ENCODE assay signal across 10 cellular contexts in genomic region chr16:2033912-2034694, GRCh38. TPM values are rescaled to one million over a fixed set of nuclear protein-coding genes. Genes with fewer than 3 reads are reported as not detected.
DNase-seq lines count a peak whose midpoint lies in the region; ATAC-seq and TF ChIP-seq lines count a peak whose summit lies in the region.
"Not testable (repeated sequence)": the region's sequence is repeated elsewhere in the genome, so short reads cannot be mapped to it uniquely, and the experiment has no call there.
"Had no signal": no experiment of that assay in that cellular context is flagged by ENCODE, and none has a peak within 500 bp of the region (broad histone marks: within the 10 kb centered on the region; RNA-seq: fewer than 3 reads in every experiment).

No MANE protein-coding gene starts in this region.

- not testable (repeated sequence) for H3K36me3 Mint-ChIP-seq in WTC11; osteocyte (ENCODE audit: unreplicated experiment)

- H3K36me3 ChIP-seq in A673 (ENCODE audit: insufficient read depth, low read length, poor library complexity, severe bottlenecking); mammary epithelial cell (ENCODE audit: insufficient read depth, low read length); stomach smooth muscle (ENCODE audit: control insufficient read depth in 2 of 2, insufficient read depth in 2 of 2, low read length in 2 of 2): not testable (repeated sequence)
- H3K36me3 ChIP-seq in fibroblast of lung (ENCODE audit: control insufficient read depth, insufficient read depth, low read length), result peaks cover 23% of the 10 kb centered on the region

- in situ Hi-C loops in mammary epithelial cell (cut with MboI; ENCODE audit: low sequenced_read_pairs in 2 of 2), result not testable (repeated sequence)

- H3K27me3 Mint-ChIP-seq in WTC11 (ENCODE audit: low read depth); osteocyte (ENCODE audit: unreplicated experiment): not testable (repeated sequence)

- H3K27me3 ChIP-seq in A673 (replicated peaks; ENCODE audit: insufficient read depth, low read depth, low read length, poor library complexity); mammary epithelial cell (ENCODE audit: insufficient read depth, low read length); fibroblast of lung (ENCODE audit: control insufficient read depth, insufficient read depth, low read length); stomach smooth muscle (ENCODE audit: control insufficient read depth in 1 of 2, insufficient read depth in 2 of 2, low read length in 2 of 2): not testable (repeated sequence)

- not testable (repeated sequence) for H3K9ac ChIP-seq in mammary epithelial cell (ENCODE audit: insufficient read depth, low read length)
- H3K9ac ChIP-seq in fibroblast of lung (ENCODE audit: insufficient read depth, low read length) (peak overlapping the region; percentile 80), stomach smooth muscle (ENCODE audit: low read length in 2 of 2) (peak overlapping the region; percentile 58)

- not testable (repeated sequence) for H4K20me1 ChIP-seq in mammary epithelial cell (ENCODE audit: insufficient read depth, low read length); fibroblast of lung (ENCODE audit: control insufficient read depth, extremely low read depth, insufficient read depth, low read length)

- WGBS in mammary epithelial cell (ENCODE audit: low coverage, missing lambda C conversion rate), result 30% methylated on average over 2 of the region's 32 CpGs

- not testable (repeated sequence) for ATAC-seq in WTC11
- peak; percentile 2 for ATAC-seq in left lobe of liver

- H3K4me3 Mint-ChIP-seq in WTC11, result not testable (repeated sequence)
- H3K4me3 Mint-ChIP-seq in osteocyte (ENCODE audit: unreplicated experiment), result peak overlapping the region; percentile 60

- not testable (repeated sequence) for BruUV-seq in A673 (replicated peaks; lab: Mats Ljungman, UMichigan); mammary epithelial cell (replicated peaks; lab: Mats Ljungman, UMichigan)

- H3K4me2 ChIP-seq in mammary epithelial cell (ENCODE audit: insufficient read depth, low read depth, low read length) (peak overlapping the region; percentile 75), fibroblast of lung (ENCODE audit: extremely low read depth, insufficient read depth, low read length) (peak overlapping the region; percentile 93)

- not testable (repeated sequence) for TF ChIP-seq CTCF in A673 (conservative IDR thresholded peaks at IDR 0.05; ENCODE audit: low read depth, low read length); WTC11 (IDR thresholded peaks at IDR 0.05); mammary epithelial cell (conservative IDR thresholded peaks at IDR 0.05 in 1 of 2, IDR thresholded peaks at IDR 0.05 in 1 of 2; ENCODE audit: extremely low read depth in 1 of 2, insufficient read depth in 1 of 2, low read depth in 1 of 2, low read length in 2 of 2); fibroblast of lung (conservative IDR thresholded peaks at IDR 0.05 in 1 of 2, IDR thresholded peaks at IDR 0.05 in 1 of 2; ENCODE audit: low read depth in 1 of 2, low read length in 2 of 2); osteocyte (IDR thresholded peaks at IDR 0.05)

- H3K4me1 Mint-ChIP-seq in WTC11, result not testable (repeated sequence)
- H3K4me1 Mint-ChIP-seq in osteocyte (ENCODE audit: unreplicated experiment), result peaks cover 79% of the 10 kb centered on the region

- H2AFZ ChIP-seq in mammary epithelial cell (ENCODE audit: low read depth, low read length), result peak overlapping the region; percentile 88
- H2AFZ ChIP-seq in fibroblast of lung (ENCODE audit: low read length), result not testable (repeated sequence)

- not testable (repeated sequence) for H3K9me3 ChIP-seq in A673 (ENCODE audit: low read depth, low read length, poor library complexity, severe bottlenecking); mammary epithelial cell (replicated peaks; ENCODE audit: insufficient read depth, low read length); fibroblast of lung (ENCODE audit: control insufficient read depth, insufficient read depth, low read depth, low read length); stomach smooth muscle (ENCODE audit: control insufficient read depth in 2 of 2, low read length in 2 of 2)

- dilution Hi-C loops in mammary epithelial cell (cut with HindIII; ENCODE audit: low sequenced_read_pairs), result loop anchor here (10.0 kb wide), 2 partner anchors 391 to 471 kb away; partner anchors contain the start of gene CCNF

- H3K4me1 ChIP-seq in A673 (ENCODE audit: insufficient read depth, low read length, poor library complexity, severe bottlenecking) (peaks cover 42% of the 10 kb centered on the region), mammary epithelial cell (ENCODE audit: insufficient read depth, low read length) (peaks cover 28% of the 10 kb centered on the region), fibroblast of lung (ENCODE audit: control insufficient read depth, extremely low read depth, insufficient read depth, low read length) (peaks cover 46% of the 10 kb centered on the region), stomach smooth muscle (ENCODE audit: control insufficient read depth, insufficient read depth, low read length) (peaks cover 66% of the 10 kb centered on the region)

- CTCF ChIA-PET in A673 (lab: Charles Lee); mammary epithelial cell (lab: Charles Lee; ENCODE audit: low non-redundant PET): not testable (repeated sequence)
- CTCF ChIA-PET in WTC11 (lab: Charles Lee), result interaction anchor here (0.7 to 1.1 kb wide), 4 partner anchors 11 to 118 kb away, joined by 3 to 13 read pairs (median 4); partner anchors contain the start of gene NPW

- intact Hi-C loops in A673 (cut with micrococcal nuclease; ENCODE audit: unreplicated experiment), result not testable (repeated sequence)
- intact Hi-C loops in mammary epithelial cell (cut with micrococcal nuclease), result loop anchor here (2.0 kb wide), 1 partner anchor 13 kb away; the partner anchor contains the start of genes NTHL1 and TSC2

- POLR2A ChIA-PET in A673 (lab: Charles Lee; ENCODE audit: low non-redundant PET), result interaction anchor here (0.5 kb wide), 1 partner anchor 57 kb away, joined by 4 read pairs; no protein-coding TSS in a partner anchor
- POLR2A ChIA-PET in WTC11 (lab: Charles Lee), result not testable (repeated sequence)

- not testable (repeated sequence) for H3K27ac Mint-ChIP-seq in WTC11
- peak overlapping the region; percentile 93 for H3K27ac Mint-ChIP-seq in osteocyte (ENCODE audit: unreplicated experiment)

- H3K4me3 ChIP-seq in A673 (ENCODE audit: low read depth, low read length, poor library complexity, severe bottlenecking); mammary epithelial cell (replicated peaks in 1 of 3; ENCODE audit: insufficient read depth in 1 of 3, low read depth in 2 of 3, low read length in 3 of 3): not testable (repeated sequence)
- H3K4me3 ChIP-seq in fibroblast of lung (replicated peaks in 1 of 4; ENCODE audit: control extremely low read depth in 1 of 4, insufficient read depth in 1 of 4, low read depth in 3 of 4, low read length in 4 of 4), result peak overlapping the region; percentile 28 to 54 (median 38)
- peak overlapping the region; percentile 59 to 69 for H3K4me3 ChIP-seq in stomach smooth muscle (ENCODE audit: low read length in 2 of 2)

- H3K9me3 Mint-ChIP-seq in WTC11; osteocyte (ENCODE audit: unreplicated experiment): not testable (repeated sequence)

- not testable (repeated sequence) for H3K79me2 ChIP-seq in mammary epithelial cell (ENCODE audit: insufficient read depth, low read length)
- H3K79me2 ChIP-seq in fibroblast of lung (ENCODE audit: control insufficient read depth, insufficient read depth, low read length), result peaks cover 19% of the 10 kb centered on the region

- DNase-seq in A673 (ENCODE audit: low spot score); WTC11 (ENCODE audit: low spot score); mammary epithelial cell; osteocyte (ENCODE audit: extremely low spot score, unreplicated experiment): not testable (repeated sequence)
- peak; percentile 48 for DNase-seq in HT-29 (ENCODE audit: low spot score)
- DNase-seq in fibroblast of lung (ENCODE audit: low read depth in 2 of 2), result peak in 1 of 2 donors; percentile 45
- peak; percentile 81 for DNase-seq in left lobe of liver (ENCODE audit: low spot score)

- H3K27ac ChIP-seq in A673 (ENCODE audit: low read depth, low read length, poor library complexity, severe bottlenecking), result peak overlapping the region; percentile 52
- H3K27ac ChIP-seq in mammary epithelial cell (ENCODE audit: insufficient read depth, low read depth, low read length), result not testable (repeated sequence)
- H3K27ac ChIP-seq in fibroblast of lung (ENCODE audit: insufficient read depth, low read length), result peak overlapping the region; percentile 94
- peak overlapping the region; percentile 90 for H3K27ac ChIP-seq in stomach smooth muscle (ENCODE audit: low read length)

RNA-seq across cellular contexts. Expression of gene NHERF2, which starts 7.4 kb away (rescaled TPM):
- total RNA-seq in A673 (2021), result 19.5 and 26.4 TPM in 2 replicates
- total RNA-seq in HT-29 (2014; rRNA removed; shearing (Covaris generic)), result 258 and 259 TPM in 2 replicates
- total RNA-seq in WTC11 (2021), result 23.3 to 31.1 TPM (median 28.0 TPM) in 3 replicates
- total RNA-seq in mammary epithelial cell, result 10 to 100 TPM in 1 of 2 donors, 1 to 10 TPM in 1; 8.3 to 19.0 TPM
- 9.5 TPM for polyA plus RNA-seq in mammary epithelial cell
- polyA minus RNA-seq in mammary epithelial cell, result 0.62 TPM
- 16.9 and 21.5 TPM in 2 replicates for total RNA-seq in fibroblast of lung
- 30.7 and 38.0 TPM in 2 replicates for polyA plus RNA-seq in fibroblast of lung
- polyA plus RNA-seq in fibroblast of lung (2012), result 79.5 and 84.8 TPM in 2 replicates
- polyA minus RNA-seq in fibroblast of lung (ENCODE audit: low replicate concordance), result 15.5 and 29.6 TPM in 2 replicates
- total RNA-seq in left lobe of liver, result 334 TPM
- total RNA-seq in osteocyte, result 143 and 146 TPM in 2 replicates

RNA-seq across cellular contexts. Expression of gene NTHL1, which starts 13.5 kb away (rescaled TPM):
- total RNA-seq in A673 (2021) (51.6 and 65.4 TPM in 2 replicates), WTC11 (2021) (90.5 to 93.4 TPM (median 93.3 TPM) in 3 replicates), mammary epithelial cell (10 to 100 TPM; 11.3 to 23.2 TPM), fibroblast of lung (34.7 and 44.4 TPM in 2 replicates), left lobe of liver (109 TPM), osteocyte (22.2 and 24.3 TPM in 2 replicates)
- total RNA-seq in HT-29 (2014; rRNA removed; shearing (Covaris generic)), result 157 and 215 TPM in 2 replicates
- polyA plus RNA-seq in mammary epithelial cell (21.3 TPM), fibroblast of lung (8.4 and 9.2 TPM in 2 replicates)
- polyA minus RNA-seq in mammary epithelial cell (13.9 TPM), fibroblast of lung (ENCODE audit: low replicate concordance) (5.2 and 9.7 TPM in 2 replicates)
- polyA plus RNA-seq in fibroblast of lung (2012), result 17.4 and 19.0 TPM in 2 replicates

RNA-seq across cellular contexts. Expression of gene TSC2, which starts 13.7 kb away (rescaled TPM):
- total RNA-seq in A673 (2021) (125 and 155 TPM in 2 replicates), WTC11 (2021) (103 to 134 TPM (median 117 TPM) in 3 replicates), mammary epithelial cell (10 to 100 TPM; 56.2 to 92.0 TPM), fibroblast of lung (35.7 and 46.6 TPM in 2 replicates), left lobe of liver (117 TPM), osteocyte (183 and 194 TPM in 2 replicates)
- 75.1 and 85.0 TPM in 2 replicates for total RNA-seq in HT-29 (2014; rRNA removed; shearing (Covaris generic))
- polyA plus RNA-seq in mammary epithelial cell (33.9 TPM), fibroblast of lung (24.5 and 39.6 TPM in 2 replicates)
- polyA minus RNA-seq in mammary epithelial cell (155 TPM), fibroblast of lung (ENCODE audit: low replicate concordance) (242 and 267 TPM in 2 replicates)
- polyA plus RNA-seq in fibroblast of lung (2012), result 52.2 and 55.8 TPM in 2 replicates

RNA-seq across cellular contexts. Expression of gene NPW, which starts 14.5 kb away (rescaled TPM):
- total RNA-seq in A673 (2021), result 96.5 and 105 TPM in 2 replicates
- 0.91 and 2.7 TPM in 2 replicates for total RNA-seq in HT-29 (2014; rRNA removed; shearing (Covaris generic))
- 15.2 to 28.6 TPM (median 22.0 TPM) in 3 replicates for total RNA-seq in WTC11 (2021)
- 1 to 10 TPM in 1 of 2 donors, not detected in 1; 1.6 TPM for total RNA-seq in mammary epithelial cell
- polyA plus RNA-seq in mammary epithelial cell, result 0.18 TPM
- polyA minus RNA-seq in mammary epithelial cell, result not detected
- total RNA-seq in fibroblast of lung, result 0.26 and 0.99 TPM in 2 replicates
- 0.06 and 0.20 TPM in 2 replicates for polyA plus RNA-seq in fibroblast of lung
- polyA plus RNA-seq in fibroblast of lung (2012), result 0.58 and 1.3 TPM in 2 replicates
- not detected in 2 replicates for polyA minus RNA-seq in fibroblast of lung (ENCODE audit: low replicate concordance)
- 8.5 TPM for total RNA-seq in left lobe of liver
- total RNA-seq in osteocyte, result 4.1 and 4.4 TPM in 2 replicates
- total RNA-seq: cerebellum, Right ventricle myocardium superior had no signal

RNA-seq across cellular contexts. Expression of gene ZNF598, which starts 24.5 kb away (rescaled TPM):
- total RNA-seq in A673 (2021) (68.0 and 75.8 TPM in 2 replicates), WTC11 (2021) (53.9 to 66.4 TPM (median 55.5 TPM) in 3 replicates), mammary epithelial cell (100 to 1,000 TPM in 1 of 2 donors, 10 to 100 TPM in 1; 31.8 to 133 TPM), fibroblast of lung (10.8 and 18.8 TPM in 2 replicates), left lobe of liver (29.9 TPM), osteocyte (45.4 and 46.9 TPM in 2 replicates)
- 42.9 and 49.0 TPM in 2 replicates for total RNA-seq in HT-29 (2014; rRNA removed; shearing (Covaris generic))
- polyA plus RNA-seq in mammary epithelial cell (45.4 TPM), fibroblast of lung (11.6 and 18.7 TPM in 2 replicates)
- polyA minus RNA-seq in mammary epithelial cell (13.2 TPM), fibroblast of lung (ENCODE audit: low replicate concordance) (14.7 and 15.9 TPM in 2 replicates)
- polyA plus RNA-seq in fibroblast of lung (2012), result 19.6 and 29.9 TPM in 2 replicates
